13 cellular contexts compared by ENCODE assay signal in the genomic region with DNA sequence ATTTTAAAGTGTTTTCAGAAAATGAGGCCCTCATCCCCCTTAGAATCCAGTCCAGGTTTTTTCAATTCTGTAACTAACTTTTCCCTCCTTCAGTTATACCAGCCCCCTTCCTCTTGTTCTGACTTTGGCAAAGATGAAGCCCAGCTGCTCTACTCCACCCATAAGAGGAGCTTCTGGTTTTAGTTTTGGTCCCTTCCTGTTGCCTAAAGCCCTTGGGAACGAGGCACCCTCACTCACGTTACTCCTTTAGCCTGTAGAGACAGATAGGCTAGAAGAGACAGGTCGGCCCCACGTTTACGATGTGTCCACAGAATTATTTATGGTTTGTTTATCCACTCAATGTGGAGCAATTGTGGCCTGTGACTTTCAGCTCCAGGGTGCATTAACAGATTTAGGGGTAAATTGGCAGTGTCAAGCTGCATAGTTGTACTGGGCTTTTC.
DNase-seq lines count a peak whose midpoint lies in the region; ATAC-seq and TF ChIP-seq lines count a peak whose summit lies in the region.
"Had no signal": no experiment of that assay in that cellular context is flagged by ENCODE, and none has a peak within 500 bp of the region (broad histone marks: within the 10 kb centered on the region; RNA-seq: fewer than 3 reads in every experiment).

No MANE protein-coding gene starts in this region.

- CTCF ChIA-PET in BJ (lab: Yijun Ruan, JAX) (interaction anchor here (1.0 to 1.6 kb wide), 4 partner anchors 9 to 148 kb away, joined by 3 to 5 read pairs (median 4); no protein-coding TSS in a partner anchor), PC-3 (lab: Charles Lee) (interaction anchor here (0.7 kb wide), 1 partner anchor 152 kb away, joined by 5 read pairs; no protein-coding TSS in a partner anchor)

- POLR2A ChIA-PET in BJ (lab: Charles Lee) = interaction anchor here (0.5 to 0.6 kb wide), 2 partner anchors 84 to 730 kb away, joined by 4 to 6 read pairs; no protein-coding TSS in a partner anchor
- POLR2A ChIA-PET in PC-3 (lab: Charles Lee; ENCODE audit: unreplicated experiment) = no interaction called here

- BruUV-seq in PC-3 (replicated peaks; lab: Mats Ljungman, UMichigan) = no TSS peak

- no peaks in the 10 kb centered on the region for H3K79me2 ChIP-seq in PC-3 (ENCODE audit: low read length)

- H3K9me3 ChIP-seq in PC-3 (ENCODE audit: low read length) (no peaks in the 10 kb centered on the region), psoas muscle (no peaks in the 10 kb centered on the region)
- H3K9me3 ChIP-seq: ascending aorta, HAP-1 had no signal

- H3K4me2 ChIP-seq in PC-3 (ENCODE audit: low read length) = no peak overlapping the region

- no peaks in the 10 kb centered on the region for H4K20me1 ChIP-seq in PC-3 (ENCODE audit: low read length)

- no peak overlapping the region for H3K9ac ChIP-seq in PC-3 (ENCODE audit: low read length)

- H3F3A ChIP-seq in PC-3 (ENCODE audit: low read length, unreplicated experiment) = no peaks in the 10 kb centered on the region

- H3K4me1 ChIP-seq in PC-3 (ENCODE audit: insufficient read depth, low read length) (no peaks in the 10 kb centered on the region; the same call in 1 of the 2 replicates), psoas muscle (no peaks in the 10 kb centered on the region)
- H3K4me1 ChIP-seq: ascending aorta had no signal

- H3K36me3 ChIP-seq in BJ (ENCODE audit: control insufficient read depth, insufficient read depth, low read length) (no peaks in the 10 kb centered on the region), PC-3 (ENCODE audit: low read depth, low read length) (no peaks in the 10 kb centered on the region), psoas muscle (ENCODE audit: insufficient read depth in 1 of 2, low read depth in 1 of 2) (no peaks in the 10 kb centered on the region)
- H3K36me3 ChIP-seq: HAP-1, WERI-Rb-1 had no signal

- H3K27ac ChIP-seq in PC-3 (ENCODE audit: low read length) = no peak overlapping the region
- H3K27ac ChIP-seq in psoas muscle = no peak overlapping the region
- H3K27ac ChIP-seq: ascending aorta, spleen, WERI-Rb-1 had no signal

- H3K27me3 ChIP-seq in BJ (ENCODE audit: control insufficient read depth, insufficient read depth, low read length) = no peaks in the 10 kb centered on the region
- H3K27me3 ChIP-seq in PC-3 (ENCODE audit: low read length) = no peaks in the 10 kb centered on the region
- H3K27me3 ChIP-seq in psoas muscle (ENCODE audit: insufficient read depth in 3 of 3, low read length in 2 of 3) = no peaks in the 10 kb centered on the region
- H3K27me3 ChIP-seq: ascending aorta had no signal

- no peaks in the 10 kb centered on the region for H3K9me2 ChIP-seq in PC-3 (replicated peaks; ENCODE audit: low read length)

- TF ChIP-seq CTCF in BJ (IDR thresholded peaks at IDR 0.05; ENCODE audit: insufficient read depth, low read depth, low read length) (no peak), fibroblast of villous mesenchyme (IDR thresholded peaks at IDR 0.05; ENCODE audit: insufficient read depth, low read depth, low read length) (no peak), PC-3 (conservative IDR thresholded peaks at IDR 0.05; ENCODE audit: low read depth, low read length) (no peak), psoas muscle (IDR thresholded peaks at IDR 0.05) (no peak)

- no peak for ATAC-seq in PC-3
- ATAC-seq in psoas muscle = no peak

- intact Hi-C loops in PC-3 (cut with micrococcal nuclease) = no loop called here
- intact Hi-C loops in psoas muscle (cut with DNase I) = no loop called here

- no peak overlapping the region for H2AFZ ChIP-seq in PC-3 (ENCODE audit: low read length)

- no peak overlapping the region for H3K4me3 ChIP-seq in BJ (ENCODE audit: low read depth, low read length)
- H3K4me3 ChIP-seq in fibroblast of villous mesenchyme (ENCODE audit: low read depth, low read length) = no peak overlapping the region
- H3K4me3 ChIP-seq in PC-3 (ENCODE audit: low read length) = no peak overlapping the region
- H3K4me3 ChIP-seq in psoas muscle = no peak overlapping the region
- H3K4me3 ChIP-seq: ascending aorta, HAP-1, spleen had no signal

- DNase-seq in BJ (ENCODE audit: low read depth) (peak; percentile 68), DMS79 (lab: John Stamatoyannopoulos, UW) (peak; percentile 8), NCI-H2081 (lab: John Stamatoyannopoulos, UW) (peak; percentile 28 to 78), fibroblast of villous mesenchyme (ENCODE audit: low read depth) (peak; percentile 98), PC-3 (no peak), psoas muscle (no peak), 8988T (no peak), T-helper 9 cell (no peak)
- DNase-seq: KBM-7, spleen, WERI-Rb-1 had no signal

- 45 to 55% (median 49%) methylated on average over 5 of the region's 5 CpGs for WGBS in psoas muscle, 3 donors

Comparison
In these comparisons a context has a peak if more than half of its experiments do, and no peak if none do; other contexts are left out.
1. DNase-seq: peak in BJ (single experiment), DMS79 (single experiment), NCI-H2081 (2 of 2) and fibroblast of villous mesenchyme (single experiment); none in PC-3 (single experiment), psoas muscle (0 of 2), 8988T (single experiment) and T-helper 9 cell (single experiment).